In the genomic region with DNA sequence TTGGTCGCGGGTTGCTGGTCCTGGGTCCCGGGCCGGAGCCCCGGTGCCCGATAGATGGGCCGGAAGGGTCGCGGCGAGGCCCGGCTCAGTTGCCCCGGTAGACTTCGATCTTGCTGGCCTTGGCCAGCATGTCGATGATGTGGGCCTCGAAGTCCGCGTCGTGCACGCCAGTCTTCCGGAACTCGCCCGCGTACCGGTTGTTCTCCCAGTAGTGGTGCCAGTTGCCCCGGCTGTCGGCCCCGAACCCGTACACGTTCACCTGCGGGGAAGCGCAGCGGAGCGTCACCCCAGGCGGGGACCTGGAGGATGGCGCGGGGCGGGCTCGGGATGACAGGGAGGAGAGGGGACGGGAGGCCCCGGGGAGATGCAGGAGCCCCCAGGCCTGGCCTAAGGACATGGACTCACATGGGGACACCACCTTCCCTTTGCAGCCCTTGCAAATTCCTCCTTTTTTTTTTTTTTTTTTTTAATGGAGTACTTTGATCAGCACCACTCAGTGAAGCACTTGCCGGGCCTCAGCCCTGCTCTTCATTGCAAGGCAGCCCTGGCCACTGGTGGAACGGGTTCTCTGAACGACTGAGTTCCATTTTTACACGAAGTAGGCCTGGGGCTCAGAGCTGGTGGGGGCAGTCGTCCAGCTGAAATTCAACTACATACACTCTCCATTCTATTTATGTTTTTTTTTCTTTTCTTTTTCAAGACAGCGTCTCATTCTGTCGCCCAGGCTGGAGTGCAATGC, we compare ENCODE assay signal across 7 cellular contexts. TPM values are rescaled to one million over a fixed set of nuclear protein-coding genes. Genes with fewer than 3 reads are reported as not detected.
DNase-seq lines count a peak whose midpoint lies in the region; ATAC-seq and TF ChIP-seq lines count a peak whose summit lies in the region.

No MANE protein-coding gene starts in this region.

- intact Hi-C loops in sigmoid colon (cut with DNase I) = loop anchor here (1.0 to 2.0 kb wide), 3 partner anchors 57 to 145 kb away; a partner anchor contains a TSS

- H3K36me3 ChIP-seq in SJSA1 (peaks cover 44% of the 10 kb centered on the region), sigmoid colon (peaks cover 0 to 11% (median 0%) of the 10 kb centered on the region in 4 donors)

- 10 to 14% methylated on average over 47 of the region's 47 CpGs for WGBS in sigmoid colon, 2 donors

- DNase-seq in SJSA1 (ENCODE audit: low read depth in 1 of 2, low spot score in 2 of 2) = no peak
- peak in 1 of 2 donors; percentile 7 for DNase-seq in foreskin keratinocyte
- DNase-seq in sigmoid colon = no peak
- DNase-seq in DMS153 (lab: John Stamatoyannopoulos, UW) = no peak
- DNase-seq in GDM1 (lab: John Stamatoyannopoulos, UW) = no peak

- no peaks in the 10 kb centered on the region for H3K9me3 ChIP-seq in SJSA1 (replicated peaks)
- H3K9me3 ChIP-seq in sigmoid colon = no peaks in the 10 kb centered on the region

- H3K27ac ChIP-seq in SJSA1 = no peak overlapping the region
- no peak overlapping the region for H3K27ac ChIP-seq in foreskin keratinocyte
- H3K27ac ChIP-seq in sigmoid colon = peak overlapping the region; percentile 73 to 92 (median 85)

- H3K27me3 ChIP-seq in SJSA1 (replicated peaks) (no peaks in the 10 kb centered on the region), foreskin keratinocyte (no peaks in the 10 kb centered on the region), sigmoid colon (no peaks in the 10 kb centered on the region)

- no peak for TF ChIP-seq EP300 in sigmoid colon (IDR thresholded peaks at IDR 0.05)

- H3K4me1 ChIP-seq in SJSA1 (replicated peaks) (peaks cover 19% of the 10 kb centered on the region), foreskin keratinocyte (no peaks in the 10 kb centered on the region), sigmoid colon (peaks cover 0 to 23% (median 14%) of the 10 kb centered on the region in 4 donors)

- ATAC-seq in GM21825 (IDR thresholded peaks at IDR 0.05; ENCODE audit: unreplicated experiment) (peak; percentile 11), foreskin keratinocyte (peak; percentile 17), GM21360 (IDR thresholded peaks at IDR 0.05; ENCODE audit: unreplicated experiment) (no peak)

- TF ChIP-seq POLR2A in sigmoid colon (IDR thresholded peaks at IDR 0.05) = peak; percentile 24 to 46

- no peak for TF ChIP-seq CTCF in foreskin keratinocyte (conservative IDR thresholded peaks at IDR 0.05)
- TF ChIP-seq CTCF in sigmoid colon (IDR thresholded peaks at IDR 0.05) = no peak

- H3K4me3 ChIP-seq in SJSA1 (peak overlapping the region; percentile 66), sigmoid colon (peak overlapping the region; percentile 31 to 72 (median 54))

RNA-seq across cellular contexts. Expression of a gene that starts 35.1 kb away (rescaled TPM):
- total RNA-seq in SJSA1 (2014; rRNA removed; shearing (Covaris generic)) = 30.1 and 49.7 TPM in 2 replicates
- total RNA-seq in foreskin keratinocyte (37.4 and 41.0 TPM in 2 replicates), sigmoid colon (10 to 100 TPM; 33.9 to 41.3 (median 37.9) TPM)
- polyA plus RNA-seq in foreskin keratinocyte (21.0 and 25.2 TPM in 2 replicates), sigmoid colon (10 to 100 TPM; 12.0 to 24.4 (median 14.4) TPM)

RNA-seq across cellular contexts. Expression of a gene that starts 57.1 kb away (rescaled TPM):
- 23.2 and 43.8 TPM in 2 replicates for total RNA-seq in SJSA1 (2014; rRNA removed; shearing (Covaris generic))
- total RNA-seq in foreskin keratinocyte = 12.3 and 12.5 TPM in 2 replicates
- polyA plus RNA-seq in foreskin keratinocyte = 6.7 and 6.9 TPM in 2 replicates
- total RNA-seq in sigmoid colon = 10 to 100 TPM; 14.0 to 21.3 (median 16.6) TPM
- polyA plus RNA-seq in sigmoid colon = 10 to 100 TPM in 1 of 3 donors, 1 to 10 TPM in 2; 2.3 to 10.2 (median 2.4) TPM

Comparison
In these comparisons a context has a peak if more than half of its experiments do, and no peak if none do; other contexts are left out.
1. H3K27ac ChIP-seq: peak in sigmoid colon (4 of 4); none in SJSA1 (single experiment) and foreskin keratinocyte (single experiment).